ENCODE assay signal across 27 cellular contexts in genomic region chr3:54777141-54777540, GRCh38.
"Had no signal": no experiment of that assay in that cellular context is flagged by ENCODE, and none has a peak within 500 bp of the region (broad histone marks: within the 10 kb centered on the region; RNA-seq: fewer than 3 reads in every experiment).

No MANE protein-coding gene starts in this region.

- H3K27me3 Mint-ChIP-seq: effector memory CD8-positive, alpha-beta T cell; stimulated activated memory B cell treated with anti-CD40 and anti-IgM and Interleukin-4, amounts not matched to agents 10 μg/mL and 1 μg/mL and 100 μg/mL, for 72 hours had no signal

- H3K4me3 Mint-ChIP-seq: effector memory CD8-positive, alpha-beta T cell; memory B cell; natural killer cell; stimulated activated memory B cell treated with anti-CD40 and anti-IgM and Interleukin-4, amounts not matched to agents 10 μg/mL and 1 μg/mL and 100 μg/mL, for 72 hours had no signal

- H3K27ac Mint-ChIP-seq: effector memory CD8-positive, alpha-beta T cell; memory B cell; natural killer cell; stimulated activated memory B cell treated with anti-CD40 and anti-IgM and Interleukin-4, amounts not matched to agents 10 μg/mL and 1 μg/mL and 100 μg/mL, for 72 hours had no signal

- H3K36me3 Mint-ChIP-seq: memory B cell; natural killer cell; stimulated activated memory B cell treated with anti-CD40 and anti-IgM and Interleukin-4, amounts not matched to agents 10 μg/mL and 1 μg/mL and 100 μg/mL, for 72 hours had no signal

- H3K4me1 ChIP-seq: foreskin keratinocyte, gastroesophageal sphincter, heart left ventricle, left lung, lower lobe of right lung, pancreas, spleen, upper lobe of left lung had no signal

- H3K9me3 Mint-ChIP-seq: stimulated activated memory B cell treated with anti-CD40 and anti-IgM and Interleukin-4, amounts not matched to agents 10 μg/mL and 1 μg/mL and 100 μg/mL, for 72 hours had no signal

- FAIRE-seq: endometrium, kidney, pancreas, urothelium cell line had no signal

- H3K27me3 ChIP-seq: foreskin keratinocyte, gastroesophageal sphincter, heart left ventricle, left lung, neutrophil, pancreas, spleen, tibial nerve, upper lobe of left lung had no signal

- H3K4me1 Mint-ChIP-seq: memory B cell; natural killer cell; stimulated activated memory B cell treated with anti-CD40 and anti-IgM and Interleukin-4, amounts not matched to agents 10 μg/mL and 1 μg/mL and 100 μg/mL, for 72 hours had no signal

- H3K27ac ChIP-seq: foreskin keratinocyte, gastroesophageal sphincter, heart left ventricle, hepatocyte, left lung, lower lobe of right lung, neutrophil, pancreas, spleen, thoracic aorta, tibial nerve, upper lobe of left lung had no signal

- DNase-seq: cerebellar nuclear complex; cortex of kidney; effector memory CD8-positive, alpha-beta T cell; foreskin keratinocyte; heart left ventricle; kidney; left cardiac atrium; left lung; lower lobe of right lung; natural killer cell; pancreas; retina; spleen; stimulated activated CD4-positive, alpha-beta T cell treated with anti-CD3 and anti-CD28 coated beads, Interleukin-4, amount 100 ng/mL, for 4 hours; stimulated activated naive CD8-positive, alpha-beta T cell treated with anti-CD3 and anti-CD28 coated beads, Interleukin-15, Interleukin-2, amounts not matched to agents 100 U/mL and 50 U/mL, for 24 hours; substantia nigra; upper lobe of left lung had no signal

- H3K4me3 ChIP-seq: gastroesophageal sphincter, heart left ventricle, hepatocyte, left lung, lower lobe of right lung, pancreas, spleen, thoracic aorta, tibial nerve, upper lobe of left lung had no signal

- ATAC-seq: effector memory CD8-positive, alpha-beta T cell; foreskin keratinocyte; gastroesophageal sphincter; left lung; lower lobe of right lung; natural killer cell; pancreas; sciatic nerve; stimulated activated memory B cell treated with anti-CD40 and anti-IgM and Interleukin-4, amounts not matched to agents 10 μg/mL and 1 μg/mL and 100 μg/mL, for 72 hours; stimulated activated naive CD8-positive, alpha-beta T cell treated with anti-CD3 and anti-CD28 coated beads, Interleukin-15, Interleukin-2, amounts not matched to agents 100 U/mL and 50 U/mL, for 24 hours had no signal

- H3K9me3 ChIP-seq: gastroesophageal sphincter, heart left ventricle, left lung, lower lobe of right lung, neutrophil, pancreas, spleen, thoracic aorta, tibial nerve, upper lobe of left lung had no signal

- H3K36me3 ChIP-seq: gastroesophageal sphincter, heart left ventricle, left lung, lower lobe of right lung, neutrophil, pancreas, spleen, thoracic aorta, tibial nerve, upper lobe of left lung had no signal
